8 cellular contexts compared by ENCODE assay signal in the genomic region with DNA sequence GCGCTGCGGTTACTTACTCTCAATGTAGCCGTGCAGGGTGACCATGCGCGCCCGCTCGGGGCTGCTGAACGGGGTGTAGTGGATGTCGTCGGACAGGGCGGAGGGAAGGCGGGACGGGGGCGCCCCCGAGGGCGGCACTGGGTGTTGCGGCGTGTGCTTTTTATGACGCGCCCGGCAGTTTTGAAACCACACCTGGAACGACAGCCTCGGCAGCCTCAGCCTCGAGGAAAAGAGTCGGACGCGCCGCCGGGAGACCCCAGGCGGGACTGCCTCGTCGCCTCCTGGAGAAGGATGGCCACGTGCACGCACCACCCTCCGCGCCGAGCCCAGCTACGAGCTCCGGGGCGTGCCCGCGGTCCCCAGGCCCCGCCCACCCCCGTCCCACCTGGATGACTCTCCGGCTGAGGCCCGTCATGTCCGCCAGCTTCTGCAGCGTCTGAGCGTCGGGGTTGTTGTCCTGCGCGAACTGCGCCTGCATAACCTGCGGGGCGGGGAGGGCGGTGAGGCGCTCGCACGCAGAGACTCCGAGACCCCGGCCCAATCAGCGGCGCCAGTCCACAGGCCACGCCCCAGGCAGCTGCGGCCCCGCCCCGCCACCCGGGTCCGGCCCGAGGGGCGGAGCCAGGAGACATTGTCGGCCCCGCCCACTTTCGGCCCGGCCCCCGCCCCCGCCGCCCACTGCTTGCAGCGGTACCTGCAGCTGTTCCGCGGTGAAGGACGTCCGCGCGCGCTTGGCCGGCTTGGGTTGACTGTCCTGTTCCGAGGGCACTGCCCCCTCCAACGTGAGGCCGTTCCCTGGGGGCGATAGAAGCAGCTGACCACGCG. TPM values are rescaled to one million over a fixed set of nuclear protein-coding genes. Genes with fewer than 3 reads are reported as not detected.
A peak's percentile ranks its signal among the peaks of the same experiment; 100 is the strongest.
DNase-seq lines count a peak whose midpoint lies in the region; ATAC-seq and TF ChIP-seq lines count a peak whose summit lies in the region.

No MANE protein-coding gene starts in this region.

- H3K9me3 ChIP-seq in HUES6 (ENCODE audit: control insufficient read depth, insufficient read depth, low read depth, low read length) (no peaks in the 10 kb centered on the region), PC-3 (ENCODE audit: low read length) (no peaks in the 10 kb centered on the region), iPS-15b (ENCODE audit: control insufficient read depth, insufficient read depth, low read length) (no peaks in the 10 kb centered on the region)

- peak overlapping the region; percentile 91 for H3K4me2 ChIP-seq in PC-3 (ENCODE audit: low read length)

- BruUV-seq in PC-3 (replicated peaks; lab: Mats Ljungman, UMichigan): no TSS peak

- H3K9me3 Mint-ChIP-seq in activated naive CD4-positive, alpha-beta T cell treated with anti-CD3 and anti-CD28 coated beads, Interleukin-2, amount 50 U/mL, for 24 hours: no peaks in the 10 kb centered on the region

- H3K4me3 Mint-ChIP-seq in activated naive CD4-positive, alpha-beta T cell treated with anti-CD3 and anti-CD28 coated beads, Interleukin-2, amount 50 U/mL, for 24 hours: peak overlapping the region; percentile 78

- no peak overlapping the region for H3K27ac Mint-ChIP-seq in activated naive CD4-positive, alpha-beta T cell treated with anti-CD3 and anti-CD28 coated beads, Interleukin-2, amount 50 U/mL, for 24 hours

- DNase-seq in GM13976 (ENCODE audit: low spot score) (peak; percentile 89), PC-3 (peak; percentile 89), Ammon's horn (ENCODE audit: low spot score) (no peak), cerebellar cortex (ENCODE audit: low spot score) (no peak)
- peak; percentile 71 for DNase-seq in stimulated activated CD4-positive, alpha-beta T cell treated with anti-CD3 and anti-CD28 coated beads, Interleukin-15, amount 100 ng/mL, for 24 hours

- H3K27me3 Mint-ChIP-seq in activated naive CD4-positive, alpha-beta T cell treated with anti-CD3 and anti-CD28 coated beads, Interleukin-2, amount 50 U/mL, for 24 hours: peaks cover 56% of the 10 kb centered on the region

- POLR2A ChIA-PET in PC-3 (lab: Charles Lee; ENCODE audit: unreplicated experiment): interaction anchor here (0.6 kb wide), 1 partner anchor 70 kb away, joined by 3 read pairs; no protein-coding TSS in a partner anchor

- no peaks in the 10 kb centered on the region for H4K20me1 ChIP-seq in PC-3 (ENCODE audit: low read length)

- peaks cover 19% of the 10 kb centered on the region for H3K4me1 Mint-ChIP-seq in activated naive CD4-positive, alpha-beta T cell treated with anti-CD3 and anti-CD28 coated beads, Interleukin-2, amount 50 U/mL, for 24 hours

- H3K27me3 ChIP-seq in HUES6 (ENCODE audit: control insufficient read depth, insufficient read depth, low read length) (peaks cover 84% of the 10 kb centered on the region), PC-3 (ENCODE audit: low read length) (no peaks in the 10 kb centered on the region), iPS-15b (ENCODE audit: control insufficient read depth, insufficient read depth, low read length) (peaks cover 82% of the 10 kb centered on the region)

- H3K4me1 ChIP-seq in HUES6 (ENCODE audit: control insufficient read depth, insufficient read depth, low read length): peaks cover 9% of the 10 kb centered on the region; the same call in 1 of the 2 replicates
- H3K4me1 ChIP-seq in PC-3 (ENCODE audit: insufficient read depth, low read length): peaks cover 31% of the 10 kb centered on the region
- no peaks in the 10 kb centered on the region for H3K4me1 ChIP-seq in iPS-15b (ENCODE audit: control insufficient read depth, insufficient read depth, low read length)

- peak overlapping the region; percentile 79 for H2AFZ ChIP-seq in PC-3 (ENCODE audit: low read length)

- CTCF ChIA-PET in PC-3 (lab: Charles Lee): interaction anchor here (0.5 kb wide), 1 partner anchor 946 kb away, joined by 10 read pairs; a partner anchor contains a TSS

- no peak overlapping the region for H3K9ac ChIP-seq in HUES6 (ENCODE audit: low read length)
- peak overlapping the region; percentile 60 for H3K9ac ChIP-seq in PC-3 (ENCODE audit: low read length)
- H3K9ac ChIP-seq in iPS-15b (ENCODE audit: low read depth, low read length): no peak overlapping the region

- no peak for TF ChIP-seq CTCF in GM13976 (IDR thresholded peaks at IDR 0.05; ENCODE audit: borderline replicate concordance, control extremely low read depth, extremely low read depth, insufficient read depth, missing control alignments)
- no peak for TF ChIP-seq CTCF in PC-3 (conservative IDR thresholded peaks at IDR 0.05; ENCODE audit: low read depth, low read length)

- intact Hi-C loops in PC-3 (cut with micrococcal nuclease): no loop called here

- H3K4me3 ChIP-seq in HUES6 (ENCODE audit: low read depth, low read length) (peak overlapping the region; percentile 58), PC-3 (ENCODE audit: low read length) (peak overlapping the region; percentile 67), iPS-15b (ENCODE audit: low read depth, low read length) (peak overlapping the region; percentile 62)

- in situ Hi-C loops in GM13976 (cut with MboI; ENCODE audit: low sequenced_read_pairs, unreplicated experiment): no loop called here

- H3K9me2 ChIP-seq in PC-3 (replicated peaks; ENCODE audit: low read length): no peaks in the 10 kb centered on the region

- H3K36me3 ChIP-seq in HUES6 (ENCODE audit: control insufficient read depth, insufficient read depth, low read length): no peaks in the 10 kb centered on the region
- no peaks in the 10 kb centered on the region for H3K36me3 ChIP-seq in PC-3 (ENCODE audit: low read depth, low read length)
- no peaks in the 10 kb centered on the region for H3K36me3 ChIP-seq in iPS-15b (ENCODE audit: control insufficient read depth, insufficient read depth, low read length)

- no peak overlapping the region for H3K27ac ChIP-seq in HUES6 (ENCODE audit: low read depth, low read length)
- H3K27ac ChIP-seq in PC-3 (ENCODE audit: low read length): no peak overlapping the region

- H3F3A ChIP-seq in PC-3 (ENCODE audit: low read length, unreplicated experiment): no peaks in the 10 kb centered on the region

- peak; percentile 92 for ATAC-seq in PC-3

- peaks cover 23% of the 10 kb centered on the region for H3K79me2 ChIP-seq in PC-3 (ENCODE audit: low read length)

- H3K36me3 Mint-ChIP-seq in activated naive CD4-positive, alpha-beta T cell treated with anti-CD3 and anti-CD28 coated beads, Interleukin-2, amount 50 U/mL, for 24 hours: no peaks in the 10 kb centered on the region

RNA-seq across cellular contexts. Expression of a gene that starts 15.0 kb away (rescaled TPM):
- total RNA-seq in PC-3 (2014; rRNA removed): 11.1 and 16.5 TPM in 2 replicates

RNA-seq across cellular contexts. Expression of a gene that starts 50.8 kb away (rescaled TPM):
- 5.1 and 8.3 TPM in 2 replicates for total RNA-seq in PC-3 (2014; rRNA removed)

RNA-seq across cellular contexts. Expression of a gene that starts 50.9 kb away (rescaled TPM):
- 27.0 and 30.2 TPM in 2 replicates for total RNA-seq in PC-3 (2014; rRNA removed)

RNA-seq across cellular contexts. Expression of a gene that starts 54.1 kb away (rescaled TPM):
- total RNA-seq in PC-3 (2014; rRNA removed): not detected in 2 replicates

RNA-seq across cellular contexts. Expression of a gene that starts 54.2 kb away (rescaled TPM):
- total RNA-seq in PC-3 (2014; rRNA removed): 67.5 and 71.4 TPM in 2 replicates

Comparison
In these comparisons a context has a peak if more than half of its experiments do, and no peak if none do; other contexts are left out.
1. DNase-seq: peak in GM13976 (single experiment), PC-3 (single experiment) and stimulated activated CD4-positive, alpha-beta T cell treated with anti-CD3 and anti-CD28 coated beads, Interleukin-15, amount 100 ng/mL, for 24 hours (single experiment); none in Ammon's horn (single experiment) and cerebellar cortex (single experiment).
2. Peak in every context shown above with its lines, with median percentiles within 50 percentile points of each other: H3K4me3 ChIP-seq.